23 cellular contexts compared by ENCODE assay signal in the genomic region with DNA sequence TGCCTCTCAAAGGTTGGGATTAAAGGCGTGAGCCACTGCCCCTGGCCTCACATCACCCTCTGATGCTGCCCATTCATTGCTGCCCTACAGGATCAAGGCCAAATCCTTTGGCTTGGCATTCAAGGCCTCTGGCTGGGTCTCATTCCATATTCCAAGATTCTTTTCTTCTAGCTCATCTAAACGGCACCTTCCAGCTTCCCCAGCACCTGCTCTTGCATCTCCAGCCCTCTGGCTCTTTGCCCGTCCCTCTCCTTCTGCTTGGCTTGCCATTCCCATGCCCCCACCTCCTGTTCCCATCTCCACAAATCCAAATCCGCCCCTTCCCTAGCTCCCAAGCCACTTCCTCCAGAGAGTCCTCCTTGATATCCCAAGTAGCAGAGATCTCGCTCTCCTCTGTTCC. TPM values are rescaled to one million over a fixed set of nuclear protein-coding genes. Genes with fewer than 3 reads are reported as not detected.
DNase-seq lines count a peak whose midpoint lies in the region; ATAC-seq and TF ChIP-seq lines count a peak whose summit lies in the region.
"Had no signal": no experiment of that assay in that cellular context is flagged by ENCODE, and none has a peak within 500 bp of the region (broad histone marks: within the 10 kb centered on the region; RNA-seq: fewer than 3 reads in every experiment).

No MANE protein-coding gene starts in this region.

- POLR2A ChIA-PET in activated CD8-positive, alpha-beta T cell treated with anti-CD3 and anti-CD28 coated beads for 36 hours (lab: Charles Lee): interaction anchor here (0.9 kb wide), 1 partner anchor 11 kb away, joined by 3 read pairs; no protein-coding TSS in a partner anchor
- POLR2A ChIA-PET in naive thymus-derived CD8-positive, alpha-beta T cell (lab: Charles Lee): interaction anchor here (0.6 to 1.2 kb wide), 2 partner anchors 10 to 173 kb away, joined by 3 to 4 read pairs; no protein-coding TSS in a partner anchor

- H3K4me3 Mint-ChIP-seq in activated naive CD8-positive, alpha-beta T cell: no peak overlapping the region
- no peak overlapping the region for H3K4me3 Mint-ChIP-seq in activated naive CD8-positive, alpha-beta T cell treated with anti-CD3 and anti-CD28 coated beads, Interleukin-2, amount 50 U/mL, for 24 hours
- no peak overlapping the region for H3K4me3 Mint-ChIP-seq in activated CD8-positive, alpha-beta T cell treated with anti-CD3 and anti-CD28 coated beads for 36 hours
- H3K4me3 Mint-ChIP-seq in naive thymus-derived CD8-positive, alpha-beta T cell: peak overlapping the region in 4 of 10 donors; percentile 2 to 33 (median 28)
- H3K4me3 Mint-ChIP-seq in type B pancreatic cell: no peak overlapping the region
- H3K4me3 Mint-ChIP-seq: activated T-cell treated with anti-CD3 and anti-CD28 coated beads, Interleukin-2, amount 50 U/mL, for 24 hours; H9 had no signal

- CTCF ChIA-PET in activated CD8-positive, alpha-beta T cell treated with anti-CD3 and anti-CD28 coated beads for 36 hours (lab: Charles Lee): interaction anchor here (0.6 to 2.2 kb wide), 4 partner anchors 13 to 86 kb away, joined by 3 to 7 read pairs (median 6); a partner anchor contains a TSS

- peak overlapping the region; percentile 72 for H3K27ac Mint-ChIP-seq in activated naive CD8-positive, alpha-beta T cell
- H3K27ac Mint-ChIP-seq in activated naive CD8-positive, alpha-beta T cell treated with anti-CD3 and anti-CD28 coated beads, Interleukin-2, amount 50 U/mL, for 24 hours: no peak overlapping the region
- H3K27ac Mint-ChIP-seq in activated CD8-positive, alpha-beta T cell treated with anti-CD3 and anti-CD28 coated beads for 36 hours: peak overlapping the region; percentile 73
- H3K27ac Mint-ChIP-seq in naive thymus-derived CD8-positive, alpha-beta T cell: peak overlapping the region in 9 of 10 donors; percentile 37 to 94 (median 71)
- peak overlapping the region; percentile 51 for H3K27ac Mint-ChIP-seq in type B pancreatic cell

- intact Hi-C loops in activated CD8-positive, alpha-beta T cell treated with anti-CD3 and anti-CD28 coated beads for 36 hours (cut with micrococcal nuclease): no loop called here

- TF ChIP-seq CTCF in activated CD8-positive, alpha-beta T cell treated with anti-CD3 and anti-CD28 coated beads for 36 hours (IDR thresholded peaks at IDR 0.05): no peak
- no peak for TF ChIP-seq CTCF in type B pancreatic cell (conservative IDR thresholded peaks at IDR 0.05)

- peaks cover 35% of the 10 kb centered on the region for H3K4me1 Mint-ChIP-seq in activated naive CD8-positive, alpha-beta T cell (ENCODE audit: low read depth)
- H3K4me1 Mint-ChIP-seq in activated naive CD8-positive, alpha-beta T cell treated with anti-CD3 and anti-CD28 coated beads, Interleukin-2, amount 50 U/mL, for 24 hours: peaks cover 24% of the 10 kb centered on the region
- peaks cover 29% of the 10 kb centered on the region for H3K4me1 Mint-ChIP-seq in activated CD8-positive, alpha-beta T cell treated with anti-CD3 and anti-CD28 coated beads for 36 hours (ENCODE audit: low read depth)
- H3K4me1 Mint-ChIP-seq in naive thymus-derived CD8-positive, alpha-beta T cell: peaks cover 32 to 56% (median 42%) of the 10 kb centered on the region in 4 donors
- peaks cover 8% of the 10 kb centered on the region for H3K4me1 Mint-ChIP-seq in type B pancreatic cell (ENCODE audit: unreplicated experiment)

- H3K9me3 Mint-ChIP-seq in activated naive CD8-positive, alpha-beta T cell (ENCODE audit: low read depth): no peaks in the 10 kb centered on the region
- H3K9me3 Mint-ChIP-seq in activated naive CD8-positive, alpha-beta T cell treated with anti-CD3 and anti-CD28 coated beads, Interleukin-2, amount 50 U/mL, for 24 hours: no peaks in the 10 kb centered on the region
- H3K9me3 Mint-ChIP-seq in activated CD8-positive, alpha-beta T cell treated with anti-CD3 and anti-CD28 coated beads for 36 hours: no peaks in the 10 kb centered on the region
- H3K9me3 Mint-ChIP-seq in naive thymus-derived CD8-positive, alpha-beta T cell: no peaks in the 10 kb centered on the region
- H3K9me3 Mint-ChIP-seq in type B pancreatic cell: no peaks in the 10 kb centered on the region
- H3K9me3 Mint-ChIP-seq: activated T-cell treated with anti-CD3 and anti-CD28 coated beads, Interleukin-2, amount 50 U/mL, for 24 hours; H9 had no signal

- TF ChIP-seq POLR2A in GM18505 (IDR thresholded peaks at IDR 0.05; ENCODE audit: borderline replicate concordance, extremely low read depth, insufficient read depth, insufficient read length): no peak

- DNase-seq in activated naive CD8-positive, alpha-beta T cell treated with anti-CD3 and anti-CD28 coated beads, Interleukin-2, amount 50 U/mL, for 24 hours: no peak
- no peak for DNase-seq in activated CD8-positive, alpha-beta T cell treated with anti-CD3 and anti-CD28 coated beads for 36 hours
- no peak for DNase-seq in naive thymus-derived CD8-positive, alpha-beta T cell
- DNase-seq in type B pancreatic cell (ENCODE audit: extremely low spot score, unreplicated experiment): no peak
- DNase-seq in NCI-H446 (lab: John Stamatoyannopoulos, UW): no peak
- DNase-seq in NCI-H748 (lab: John Stamatoyannopoulos, UW; ENCODE audit: unreplicated experiment): no peak
- DNase-seq: activated CD4-positive, alpha-beta T cell treated with anti-CD3 and anti-CD28 coated beads for 4 hours; activated gamma-delta T cell; activated T-cell treated with anti-CD3 and anti-CD28 coated beads, Interleukin-2, amount 50 U/mL, for 24 hours; adrenal gland; AML-193; central memory CD4-positive, alpha-beta T cell; H9; Kasumi-1; NCI-H1417; NCI-H2029; NCI-H524 treated with DMSO at 0.1 percent for 48 hours; SHP77; stimulated activated naive CD4-positive, alpha-beta T cell treated with Interleukin-2 at 50 U/mL for 16 hours; T-helper 9 cell; testis had no signal

- no peak for ATAC-seq in activated naive CD8-positive, alpha-beta T cell treated with anti-CD3 and anti-CD28 coated beads, Interleukin-2, amount 50 U/mL, for 24 hours
- ATAC-seq in activated CD8-positive, alpha-beta T cell treated with anti-CD3 and anti-CD28 coated beads for 36 hours: no peak
- ATAC-seq in naive thymus-derived CD8-positive, alpha-beta T cell: no peak
- no peak for ATAC-seq in GM18505 (IDR thresholded peaks at IDR 0.05; ENCODE audit: unreplicated experiment)

- H3K27me3 Mint-ChIP-seq in activated naive CD8-positive, alpha-beta T cell: no peaks in the 10 kb centered on the region
- H3K27me3 Mint-ChIP-seq in activated naive CD8-positive, alpha-beta T cell treated with anti-CD3 and anti-CD28 coated beads, Interleukin-2, amount 50 U/mL, for 24 hours: no peaks in the 10 kb centered on the region
- H3K27me3 Mint-ChIP-seq in activated CD8-positive, alpha-beta T cell treated with anti-CD3 and anti-CD28 coated beads for 36 hours: no peaks in the 10 kb centered on the region
- no peaks in the 10 kb centered on the region for H3K27me3 Mint-ChIP-seq in naive thymus-derived CD8-positive, alpha-beta T cell
- H3K27me3 Mint-ChIP-seq in type B pancreatic cell: no peaks in the 10 kb centered on the region
- H3K27me3 Mint-ChIP-seq: activated T-cell treated with anti-CD3 and anti-CD28 coated beads, Interleukin-2, amount 50 U/mL, for 24 hours had no signal

- H3K36me3 Mint-ChIP-seq in activated naive CD8-positive, alpha-beta T cell: peaks cover 14% of the 10 kb centered on the region
- no peaks in the 10 kb centered on the region for H3K36me3 Mint-ChIP-seq in activated naive CD8-positive, alpha-beta T cell treated with anti-CD3 and anti-CD28 coated beads, Interleukin-2, amount 50 U/mL, for 24 hours (ENCODE audit: low read depth)
- peaks cover 4% of the 10 kb centered on the region for H3K36me3 Mint-ChIP-seq in activated CD8-positive, alpha-beta T cell treated with anti-CD3 and anti-CD28 coated beads for 36 hours (ENCODE audit: low read depth)
- H3K36me3 Mint-ChIP-seq in naive thymus-derived CD8-positive, alpha-beta T cell: peaks cover 0 to 36% (median 7%) of the 10 kb centered on the region in 3 donors
- peaks cover 4% of the 10 kb centered on the region for H3K36me3 Mint-ChIP-seq in type B pancreatic cell

RNA-seq across cellular contexts. Expression of a gene that starts 33.1 kb away (rescaled TPM):
- 10 to 100 TPM; 12.2 to 13.4 TPM for total RNA-seq in activated CD8-positive, alpha-beta T cell treated with anti-CD3 and anti-CD28 coated beads for 36 hours
- 10 to 100 TPM in 1 of 2 experiments, 1 to 10 TPM in 1; 10.0 to 10.8 TPM for total RNA-seq in naive thymus-derived CD8-positive, alpha-beta T cell
- 10 to 100 TPM in 1 of 3 donors, 1 to 10 TPM in 2; 5.2 to 11.7 (median 9.5) TPM for polyA plus RNA-seq in naive thymus-derived CD8-positive, alpha-beta T cell
- total RNA-seq in type B pancreatic cell (ENCODE audit: low replicate concordance): 9.9 and 28.5 TPM in 2 replicates

RNA-seq across cellular contexts. Expression of a gene that starts 40.3 kb away (rescaled TPM):
- total RNA-seq in activated CD8-positive, alpha-beta T cell treated with anti-CD3 and anti-CD28 coated beads for 36 hours: 10 to 100 TPM; 39.6 to 41.8 TPM
- 10 to 100 TPM; 76.9 to 78.1 TPM for total RNA-seq in naive thymus-derived CD8-positive, alpha-beta T cell
- polyA plus RNA-seq in naive thymus-derived CD8-positive, alpha-beta T cell: 10 to 100 TPM; 48.7 to 84.0 (median 68.4) TPM
- total RNA-seq in type B pancreatic cell (ENCODE audit: low replicate concordance): 9.9 and 18.8 TPM in 2 replicates
